In genomic region chr1:240905225-240905765, GRCh38 we compare ENCODE assay signal across 8 cellular contexts.
"Had no signal": no experiment of that assay in that cellular context is flagged by ENCODE, and none has a peak within 500 bp of the region (broad histone marks: within the 10 kb centered on the region; RNA-seq: fewer than 3 reads in every experiment).

No MANE protein-coding gene starts in this region.

- H3K27ac ChIP-seq: KMS-11 had no signal

- H3K4me1 ChIP-seq: HAP-1 had no signal

- ATAC-seq: GM23338, HCT116 had no signal

- H3K9me3 ChIP-seq: HAP-1 had no signal

- H2AFZ ChIP-seq: GM23338 had no signal

- H3K4me3 ChIP-seq: GM23338, HAP-1 had no signal

- FAIRE-seq: HTR-8/SVneo had no signal

- DNase-seq: H7, Karpas-422, KBM-7 had no signal

- H3K36me3 ChIP-seq: HAP-1 had no signal

- H3K4me2 ChIP-seq: GM23338, KMS-11 had no signal

- H3K9ac ChIP-seq: KMS-11 had no signal
